ENCODE assay signal across 17 cellular contexts in genomic region chr3:177464392-177465225, GRCh38.
DNase-seq lines count a peak whose midpoint lies in the region; TF ChIP-seq lines count a peak whose summit lies in the region.
"Had no signal": no experiment of that assay in that cellular context is flagged by ENCODE, and none has a peak within 500 bp of the region (broad histone marks: within the 10 kb centered on the region; RNA-seq: fewer than 3 reads in every experiment).

No MANE protein-coding gene starts in this region.

- no peak overlapping the region for H2AFZ ChIP-seq in neural cell (ENCODE audit: low read depth, low read length)

- TF ChIP-seq POLR2A in esophagus squamous epithelium (IDR thresholded peaks at IDR 0.05): no peak
- no peak for TF ChIP-seq POLR2A in transverse colon (IDR thresholded peaks at IDR 0.05)

- no peaks in the 10 kb centered on the region for H3K27me3 ChIP-seq in esophagus squamous epithelium
- no peaks in the 10 kb centered on the region for H3K27me3 ChIP-seq in neural cell (ENCODE audit: insufficient read depth, low read depth, low read length)
- H3K27me3 ChIP-seq in transverse colon: no peaks in the 10 kb centered on the region
- H3K27me3 ChIP-seq: pancreas had no signal

- no peaks in the 10 kb centered on the region for H4K20me1 ChIP-seq in neural cell (ENCODE audit: insufficient read depth)

- H3K4me3 ChIP-seq in esophagus squamous epithelium: no peak overlapping the region
- H3K4me3 ChIP-seq in neural cell (ENCODE audit: low read length): no peak overlapping the region
- H3K4me3 ChIP-seq in transverse colon: no peak overlapping the region
- H3K4me3 ChIP-seq: pancreas had no signal

- no peak for TF ChIP-seq CTCF in esophagus squamous epithelium (IDR thresholded peaks at IDR 0.05)
- TF ChIP-seq CTCF in neural cell (IDR thresholded peaks at IDR 0.05; ENCODE audit: poor library complexity, severe bottlenecking): no peak
- no peak for TF ChIP-seq CTCF in transverse colon (IDR thresholded peaks at IDR 0.05)

- TF ChIP-seq RAD21 in neural cell (conservative IDR thresholded peaks at IDR 0.05): no peak

- DNase-seq in NCI-H146 (lab: John Stamatoyannopoulos, UW) (peak; percentile 17), NCI-H146 treated with DMSO at 0.1 percent for 48 hours (lab: John Stamatoyannopoulos, UW; ENCODE audit: unreplicated experiment) (no peak), esophagus squamous epithelium (lab: John Stamatoyannopoulos, UW) (no peak), transverse colon (no peak), NCI-H2081 treated with DMSO at 0.1 percent for 48 hours (lab: John Stamatoyannopoulos, UW) (no peak), pons (ENCODE audit: low spot score) (no peak)
- DNase-seq in activated CD4-positive, alpha-beta T cell treated with anti-CD3 and anti-CD28 coated beads, Interleukin-2, amount 10 ng/mL, durations not matched to agents 24 days and 14 days: no peak
- DNase-seq: activated naive CD4-positive, alpha-beta T cell treated with anti-CD3 and anti-CD28 coated beads, Interleukin-2, amount 10 ng/mL, durations not matched to agents 7 days and 5 days; effector memory CD8-positive, alpha-beta T cell; foreskin melanocyte; NK-92 treated with Interleukin-12 subunit alpha and Interleukin-12 subunit beta, amount 100 ng/mL, for 24 hours; pancreas; stimulated activated CD4-positive, alpha-beta T cell treated with anti-CD3 and anti-CD28 coated beads, Interleukin-15, amount 100 ng/mL, for 24 hours had no signal

- no peaks in the 10 kb centered on the region for H3K9me3 ChIP-seq in esophagus squamous epithelium
- no peaks in the 10 kb centered on the region for H3K9me3 ChIP-seq in neural cell (ENCODE audit: low read length)
- no peaks in the 10 kb centered on the region for H3K9me3 ChIP-seq in transverse colon
- H3K9me3 ChIP-seq: pancreas had no signal

- H3K27ac ChIP-seq in esophagus squamous epithelium (peak overlapping the region in 3 of 4 donors; percentile 45 to 77 (median 64)), neural cell (ENCODE audit: low read length) (no peak overlapping the region), transverse colon (peak overlapping the region; percentile 41 to 75 (median 68))
- H3K27ac ChIP-seq: 22Rv1, pancreas had no signal

- in situ Hi-C loops in transverse colon (cut with MboI; ENCODE audit: low pct_ligation_motif_present in 1 of 4, low pct_unique_long_range_greater_than_20kb in 1 of 4, low sequenced_read_pairs in 3 of 4): no loop called here

- no peak overlapping the region for H3K4me3 Mint-ChIP-seq in activated CD4-positive, alpha-beta T cell treated with anti-CD3 and anti-CD28 coated beads, Interleukin-2, amount 10 ng/mL, durations not matched to agents 24 days and 14 days
- H3K4me3 Mint-ChIP-seq: activated naive CD4-positive, alpha-beta T cell treated with anti-CD3 and anti-CD28 coated beads, Interleukin-2, amount 10 ng/mL, durations not matched to agents 7 days and 5 days; CD14-positive monocyte; effector memory CD8-positive, alpha-beta T cell; T-helper 2 cell treated with Interferon-gamma antibody and Interleukin-4, amounts not matched to agents 5 μg/mL and 100 μg/mL, for 36 hours had no signal

- no peaks in the 10 kb centered on the region for H3K27me3 Mint-ChIP-seq in activated CD4-positive, alpha-beta T cell treated with anti-CD3 and anti-CD28 coated beads, Interleukin-2, amount 10 ng/mL, durations not matched to agents 24 days and 14 days
- H3K27me3 Mint-ChIP-seq: activated naive CD4-positive, alpha-beta T cell treated with anti-CD3 and anti-CD28 coated beads, Interleukin-2, amount 10 ng/mL, durations not matched to agents 7 days and 5 days; effector memory CD8-positive, alpha-beta T cell had no signal

- H3K79me2 ChIP-seq in neural cell (replicated peaks; ENCODE audit: insufficient read depth, low read length): no peaks in the 10 kb centered on the region

- WGBS in esophagus squamous epithelium, 2 donors: 60 to 64% methylated on average over 5 of the region's 5 CpGs
- WGBS in transverse colon (ENCODE audit: low coverage in 1 of 2), 2 donors: 84 to 87% methylated on average over 5 of the region's 5 CpGs

- no peak overlapping the region for H3K9ac ChIP-seq in neural cell (ENCODE audit: low read length)

- H3F3A ChIP-seq in neural cell (ENCODE audit: insufficient read depth, low read length, poor library complexity, severe bottlenecking): no peaks in the 10 kb centered on the region

- H3K4me1 Mint-ChIP-seq in activated CD4-positive, alpha-beta T cell treated with anti-CD3 and anti-CD28 coated beads, Interleukin-2, amount 10 ng/mL, durations not matched to agents 24 days and 14 days: no peaks in the 10 kb centered on the region
- H3K4me1 Mint-ChIP-seq: activated naive CD4-positive, alpha-beta T cell treated with anti-CD3 and anti-CD28 coated beads, Interleukin-2, amount 10 ng/mL, durations not matched to agents 7 days and 5 days; CD14-positive monocyte had no signal

- H3K27ac Mint-ChIP-seq in activated CD4-positive, alpha-beta T cell treated with anti-CD3 and anti-CD28 coated beads, Interleukin-2, amount 10 ng/mL, durations not matched to agents 24 days and 14 days: no peak overlapping the region
- H3K27ac Mint-ChIP-seq: activated naive CD4-positive, alpha-beta T cell treated with anti-CD3 and anti-CD28 coated beads, Interleukin-2, amount 10 ng/mL, durations not matched to agents 7 days and 5 days; CD14-positive monocyte; effector memory CD8-positive, alpha-beta T cell; T-helper 2 cell treated with Interferon-gamma antibody and Interleukin-4, amounts not matched to agents 5 μg/mL and 100 μg/mL, for 36 hours had no signal

- peaks cover 13% of the 10 kb centered on the region for H3K9me3 Mint-ChIP-seq in activated CD4-positive, alpha-beta T cell treated with anti-CD3 and anti-CD28 coated beads, Interleukin-2, amount 10 ng/mL, durations not matched to agents 24 days and 14 days
- H3K9me3 Mint-ChIP-seq: activated naive CD4-positive, alpha-beta T cell treated with anti-CD3 and anti-CD28 coated beads, Interleukin-2, amount 10 ng/mL, durations not matched to agents 7 days and 5 days; effector memory CD8-positive, alpha-beta T cell; T-helper 2 cell treated with Interferon-gamma antibody and Interleukin-4, amounts not matched to agents 5 μg/mL and 100 μg/mL, for 36 hours had no signal

- no peaks in the 10 kb centered on the region for H3K36me3 Mint-ChIP-seq in activated CD4-positive, alpha-beta T cell treated with anti-CD3 and anti-CD28 coated beads, Interleukin-2, amount 10 ng/mL, durations not matched to agents 24 days and 14 days (ENCODE audit: low read depth)
- H3K36me3 Mint-ChIP-seq: activated naive CD4-positive, alpha-beta T cell treated with anti-CD3 and anti-CD28 coated beads, Interleukin-2, amount 10 ng/mL, durations not matched to agents 7 days and 5 days; CD14-positive monocyte had no signal

- no peaks in the 10 kb centered on the region for H3K9me2 ChIP-seq in neural cell (ENCODE audit: insufficient read depth, low read length)

- H3K4me2 ChIP-seq in neural cell (ENCODE audit: low read length): no peak overlapping the region

- H3K4me1 ChIP-seq in esophagus squamous epithelium (peaks cover 0 to 37% (median 5%) of the 10 kb centered on the region in 3 donors), transverse colon (peaks cover 4 to 26% (median 11%) of the 10 kb centered on the region in 4 donors)
- H3K4me1 ChIP-seq: pancreas had no signal

- intact Hi-C loops in esophagus squamous epithelium (cut with DNase I): no loop called here
- intact Hi-C loops in transverse colon (cut with DNase I; ENCODE audit: low total_unique reads): loop anchor here (10.0 kb wide), 1 partner anchor 130 kb away; no protein-coding TSS in a partner anchor
- intact Hi-C loops in activated CD4-positive, alpha-beta T cell treated with anti-CD3 and anti-CD28 coated beads, Interleukin-2, amount 10 ng/mL, durations not matched to agents 24 days and 14 days (cut with micrococcal nuclease): no loop called here

- H3K36me3 ChIP-seq in esophagus squamous epithelium: no peaks in the 10 kb centered on the region
- no peaks in the 10 kb centered on the region for H3K36me3 ChIP-seq in neural cell (ENCODE audit: insufficient read depth, low read length)
- H3K36me3 ChIP-seq in transverse colon: no peaks in the 10 kb centered on the region
- H3K36me3 ChIP-seq: pancreas had no signal

- TF ChIP-seq EP300 in neural cell (conservative IDR thresholded peaks at IDR 0.05; ENCODE audit: poor library complexity, severe bottlenecking) (peak; percentile 81), transverse colon (IDR thresholded peaks at IDR 0.05; ENCODE audit: low read depth) (no peak)

TF ChIP-seq in neural cell, 6 proteins besides CTCF, POLR2A, EP300 and RAD21:
- TF ChIP-seq MXI1 (conservative IDR thresholded peaks at IDR 0.05; ENCODE audit: poor library complexity, severe bottlenecking) (no peak), TAF1 (IDR thresholded peaks at IDR 0.05; ENCODE audit: low read depth) (no peak), POLR2AphosphoS5 (IDR thresholded peaks at IDR 0.05) (peak; percentile 66), SMC3 (conservative IDR thresholded peaks at IDR 0.05; ENCODE audit: poor library complexity) (no peak), EZH2 (IDR thresholded peaks at IDR 0.05; ENCODE audit: borderline replicate concordance, insufficient read depth, low read length, poor library complexity, severe bottlenecking) (no peak), REST (IDR thresholded peaks at IDR 0.05; ENCODE audit: borderline replicate concordance) (peak; percentile 99)
